ENCODE assay signal across 28 cellular contexts in genomic region chr15:98883504-98883903, GRCh38.
DNase-seq lines count a peak whose midpoint lies in the region; ATAC-seq and TF ChIP-seq lines count a peak whose summit lies in the region.
"Had no signal": no experiment of that assay in that cellular context is flagged by ENCODE, and none has a peak within 500 bp of the region (broad histone marks: within the 10 kb centered on the region; RNA-seq: fewer than 3 reads in every experiment).

No MANE protein-coding gene starts in this region.

- WGBS in suprapubic skin, result 85% methylated on average over 11 of the region's 11 CpGs

- TF ChIP-seq CTCF in VCaP (conservative IDR thresholded peaks at IDR 0.05) (no peak), suprapubic skin (IDR thresholded peaks at IDR 0.05) (no peak), GM13976 (IDR thresholded peaks at IDR 0.05; ENCODE audit: borderline replicate concordance, control extremely low read depth, extremely low read depth, insufficient read depth, missing control alignments) (no peak)

- no peak overlapping the region for H3K4me3 ChIP-seq in suprapubic skin
- H3K4me3 ChIP-seq: esophagus muscularis mucosa, GM12878, lower lobe of right lung, MG63, ovary, Peyer's patch, SJCRH30, skin epidermis, testis had no signal

- no peaks in the 10 kb centered on the region for H3K27me3 ChIP-seq in suprapubic skin
- H3K27me3 ChIP-seq: esophagus muscularis mucosa, MG63, ovary, Peyer's patch, SJCRH30, testis had no signal

- peak overlapping the region; percentile 20; the same call in 1 of the 2 replicates for H3K27ac ChIP-seq in VCaP
- peak overlapping the region; percentile 2 for H3K27ac ChIP-seq in suprapubic skin
- H3K27ac ChIP-seq: lower lobe of right lung, ovary, Peyer's patch, SJCRH30, testis had no signal

- intact Hi-C loops in left ventricle myocardium superior (cut with micrococcal nuclease), result no loop called here

- no peak for TF ChIP-seq POLR2A in suprapubic skin (IDR thresholded peaks at IDR 0.05)

- no peak for TF ChIP-seq EP300 in suprapubic skin (IDR thresholded peaks at IDR 0.05)

- peak; percentile 44 for ATAC-seq in left ventricle myocardium superior
- ATAC-seq: activated naive CD8-positive, alpha-beta T cell treated with anti-CD3 and anti-CD28 coated beads, Interleukin-2, amount 50 U/mL, for 24 hours; activated T-cell treated with anti-CD3 and anti-CD28 coated beads, Interleukin-2, amount 50 U/mL, for 4 hours; GM12878; lower lobe of right lung; naive thymus-derived CD4-positive, alpha-beta T cell had no signal

- peaks cover 14% of the 10 kb centered on the region for H3K4me1 ChIP-seq in suprapubic skin
- H3K4me1 ChIP-seq: SJCRH30 had no signal

- DNase-seq in COLO668 (lab: John Stamatoyannopoulos, UW; ENCODE audit: unreplicated experiment), result peak; percentile 8
- no peak for DNase-seq in left ventricle myocardium superior
- no peak for DNase-seq in suprapubic skin (ENCODE audit: low spot score in 2 of 2)
- DNase-seq in activated CD4-positive, alpha-beta T cell treated with anti-CD3 and anti-CD28 coated beads for 48 hours, result no peak
- no peak for DNase-seq in activated CD4-positive, alpha-beta T cell treated with anti-CD3 and anti-CD28 coated beads, Interleukin-2, amount 50 U/mL, for 48 hours
- DNase-seq in GM13976 (ENCODE audit: low spot score), result no peak
- DNase-seq: activated CD4-positive, alpha-beta T cell treated with anti-CD3 and anti-CD28 coated beads, Interleukin-2, amount 50 U/mL, for 1 hour; activated naive CD4-positive, alpha-beta T cell; activated naive CD8-positive, alpha-beta T cell treated with anti-CD3 and anti-CD28 coated beads, Interleukin-2, amount 50 U/mL, for 24 hours; activated T-cell treated with anti-CD3 and anti-CD28 coated beads, Interleukin-2, amount 50 U/mL, for 4 hours; DMS153; foreskin melanocyte; KG1; lower lobe of right lung; MG63; naive thymus-derived CD4-positive, alpha-beta T cell; NCI-H2107; NCI-H345; NCI-H748 treated with DMSO at 0.1 percent for 48 hours; ovary; Peyer's patch; SJCRH30; stimulated activated naive CD4-positive, alpha-beta T cell treated with Interleukin-2 at 50 U/mL for 16 hours; testis had no signal

- H3K9me3 ChIP-seq in suprapubic skin, result no peaks in the 10 kb centered on the region
- H3K9me3 ChIP-seq: esophagus muscularis mucosa, lower lobe of right lung, MG63, ovary, Peyer's patch, SJCRH30, testis had no signal

- in situ Hi-C loops in GM13976 (cut with MboI; ENCODE audit: low sequenced_read_pairs, unreplicated experiment), result loop anchor here (10.0 kb wide), 1 partner anchor 191 kb away; no protein-coding TSS in a partner anchor

- no peaks in the 10 kb centered on the region for H3K36me3 ChIP-seq in suprapubic skin
- H3K36me3 ChIP-seq: esophagus muscularis mucosa, lower lobe of right lung, MG63, ovary, Peyer's patch, SJCRH30 had no signal
